Comparison of ENCODE assay signal across 8 cellular contexts in genomic region chr20:18632196-18632789, GRCh38. TPM values are rescaled to one million over a fixed set of nuclear protein-coding genes. Genes with fewer than 3 reads are reported as not detected.
DNase-seq lines count a peak whose midpoint lies in the region; ATAC-seq and TF ChIP-seq lines count a peak whose summit lies in the region.

No MANE protein-coding gene starts in this region.

- no peak overlapping the region for H3K4me3 ChIP-seq in colonic mucosa

- H3K4me3 Mint-ChIP-seq in CD14-positive monocyte: no peak overlapping the region

- no peaks in the 10 kb centered on the region for H3K27me3 ChIP-seq in colonic mucosa

- H3K9me3 ChIP-seq in colonic mucosa: no peaks in the 10 kb centered on the region

- peak overlapping the region in 1 of 7 donors; percentile 61 for H3K27ac Mint-ChIP-seq in CD14-positive monocyte

- intact Hi-C loops in CD14-positive monocyte (cut with micrococcal nuclease) (no loop called here), colonic mucosa (cut with DNase I) (loop anchor here (10.0 kb wide), 3 partner anchors 163 to 1033 kb away; no protein-coding TSS in a partner anchor)

- H3K4me1 ChIP-seq in colonic mucosa: no peaks in the 10 kb centered on the region

- no peaks in the 10 kb centered on the region for H3K36me3 ChIP-seq in colonic mucosa

- ATAC-seq in GM19328 (IDR thresholded peaks at IDR 0.05; ENCODE audit: unreplicated experiment) (peak; percentile 80), HG03354 (IDR thresholded peaks at IDR 0.05; ENCODE audit: poor library complexity, severe bottlenecking, unreplicated experiment) (peak; percentile 94), left lobe of liver (peak; percentile 90)

- peaks cover 0 to 5% (median 3%) of the 10 kb centered on the region in 7 donors for H3K9me3 Mint-ChIP-seq in CD14-positive monocyte

- H3K27ac ChIP-seq in colonic mucosa: no peak overlapping the region

- H3K9ac ChIP-seq in colonic mucosa (ENCODE audit: low read depth in 2 of 2, low read length in 2 of 2): no peak overlapping the region

- H3K4me1 Mint-ChIP-seq in CD14-positive monocyte: no peaks in the 10 kb centered on the region

- DNase-seq in CD14-positive monocyte (ENCODE audit: low spot score) (peak; percentile 51), NCI-H446 (lab: John Stamatoyannopoulos, UW) (peak; percentile 50 to 83), colonic mucosa (peak; percentile 64), left lobe of liver (ENCODE audit: low spot score) (peak; percentile 55)
- peak; percentile 28 to 33 for DNase-seq in activated CD4-positive, alpha-beta T cell treated with anti-CD3 and anti-CD28 coated beads for 24 hours (ENCODE audit: low read depth in 2 of 2)
- DNase-seq in stimulated activated CD4-positive, alpha-beta T cell treated with anti-CD3 and anti-CD28 coated beads, TNF-alpha, amount 100 ng/mL, for 24 hours (ENCODE audit: low read depth in 3 of 3): peak in 2 of 3 experiments; percentile 31 to 50

- TF ChIP-seq CTCF in CD14-positive monocyte (IDR thresholded peaks at IDR 0.05) (peak; percentile 89), colonic mucosa (IDR thresholded peaks at IDR 0.05) (peak; percentile 85)

- peaks cover 17 to 23% of the 10 kb centered on the region in 2 donors for H3K36me3 Mint-ChIP-seq in CD14-positive monocyte

- H3K27me3 Mint-ChIP-seq in CD14-positive monocyte (ENCODE audit: low read depth in 3 of 3): no peaks in the 10 kb centered on the region

RNA-seq across cellular contexts. Expression of gene DTD1, which starts 44.4 kb away (rescaled TPM):
- polyA plus RNA-seq in CD14-positive monocyte: 10 to 100 TPM; 26.3 to 33.6 TPM
- 10 to 100 TPM; 17.0 to 21.0 TPM for total RNA-seq in colonic mucosa
- 5.6 TPM for total RNA-seq in left lobe of liver
